8 cellular contexts compared by ENCODE assay signal in genomic region chr19:10927691-10928562, GRCh38. TPM values are rescaled to one million over a fixed set of nuclear protein-coding genes. Genes with fewer than 3 reads are reported as not detected.
DNase-seq lines count a peak whose midpoint lies in the region; ATAC-seq, FAIRE-seq and TF ChIP-seq lines count a peak whose summit lies in the region.

No MANE protein-coding gene starts in this region.

- H3K27me3 ChIP-seq in IMR-90 (ENCODE audit: control insufficient read depth, insufficient read depth, low read length) = no peaks in the 10 kb centered on the region
- no peaks in the 10 kb centered on the region for H3K27me3 ChIP-seq in adipocyte (replicated peaks; ENCODE audit: control insufficient read depth, insufficient read depth, low read length)
- no peaks in the 10 kb centered on the region for H3K27me3 ChIP-seq in stomach smooth muscle (ENCODE audit: control insufficient read depth in 1 of 2, insufficient read depth in 2 of 2, low read length in 2 of 2)

- peak overlapping the region; percentile 98 for H4K5ac ChIP-seq in IMR-90 (ENCODE audit: low read depth, low read length)

- H3K9me1 ChIP-seq in IMR-90 (ENCODE audit: insufficient read depth, low read length) = peaks cover 9% of the 10 kb centered on the region

- no peak for TF ChIP-seq RAD21 in IMR-90 (IDR thresholded peaks at IDR 0.05; ENCODE audit: low read length)

- H3K4me1 ChIP-seq in IMR-90 (ENCODE audit: control insufficient read depth, insufficient read depth, low read length) (peaks cover 12% of the 10 kb centered on the region), adipocyte (ENCODE audit: control insufficient read depth, insufficient read depth, low read length) (peaks cover 19% of the 10 kb centered on the region), stomach smooth muscle (ENCODE audit: control insufficient read depth, insufficient read depth, low read length) (peaks cover 20% of the 10 kb centered on the region)

- H3K9me3 ChIP-seq in IMR-90 (ENCODE audit: control insufficient read depth, insufficient read depth, low read length) = no peaks in the 10 kb centered on the region
- H3K9me3 ChIP-seq in adipocyte (ENCODE audit: control insufficient read depth, low read length) = no peaks in the 10 kb centered on the region
- H3K9me3 ChIP-seq in stomach smooth muscle (ENCODE audit: control insufficient read depth in 2 of 2, low read length in 2 of 2) = no peaks in the 10 kb centered on the region

- H2BK15ac ChIP-seq in IMR-90 (ENCODE audit: low read depth, low read length) = peak overlapping the region; percentile 5; the same call in 1 of the 3 replicates

- H2AK5ac ChIP-seq in IMR-90 (ENCODE audit: low read depth, low read length) = peak overlapping the region; percentile 99

- peak; percentile 12 for ATAC-seq in IMR-90 (ENCODE audit: low read depth)

- in situ Hi-C loops in IMR-90 (cut with MboI; ENCODE audit: low sequenced_read_pairs) = no loop called here

- H3K27ac ChIP-seq in IMR-90 (ENCODE audit: insufficient read depth, low read length) (peak overlapping the region; percentile 68), stomach smooth muscle (ENCODE audit: low read length) (peak overlapping the region; percentile 62)

- no TSS peak for BruUV-seq in IMR-90 (replicated peaks; lab: Mats Ljungman, UMichigan)

- no peak for TF ChIP-seq POLR2A in GM12891 (IDR thresholded peaks at IDR 0.05; ENCODE audit: low read depth, low read length)
- no peak for TF ChIP-seq POLR2A in IMR-90 (IDR thresholded peaks at IDR 0.05; ENCODE audit: low read depth, low read length)

- H3K14ac ChIP-seq in IMR-90 (replicated peaks; ENCODE audit: low read depth, low read length) = peak overlapping the region; percentile 95

- 0% methylated on average over 9 of the region's 48 CpGs; no CpG with 5 or more reads in 1 of the 2 experiments for WGBS in IMR-90 (ENCODE audit: extremely low coverage in 2 of 2, insufficient read length in 1 of 2), 2 experiments

- TF ChIP-seq CTCF in IMR-90 (conservative IDR thresholded peaks at IDR 0.05; ENCODE audit: low read depth, low read length) = no peak

- H2AK9ac ChIP-seq in IMR-90 (replicated peaks; ENCODE audit: low read depth, low read length, poor library complexity) = peak overlapping the region; percentile 97

- H3K4ac ChIP-seq in IMR-90 (ENCODE audit: low read depth, low read length) = peak overlapping the region; percentile 98

- CTCF ChIA-PET in IMR-90 (lab: Yijun Ruan, JAX) = no interaction called here

- H2BK120ac ChIP-seq in IMR-90 (ENCODE audit: low read depth, low read length) = peak overlapping the region; percentile 67

- peak overlapping the region; percentile 40 for H3K18ac ChIP-seq in IMR-90 (ENCODE audit: low read depth, low read length)

- peak overlapping the region; percentile 96 for H2AFZ ChIP-seq in IMR-90 (replicated peaks; ENCODE audit: low read length, poor library complexity)

- H3K9ac ChIP-seq in IMR-90 (ENCODE audit: low read depth, low read length) (peak overlapping the region; percentile 80), adipocyte (ENCODE audit: low read length) (peak overlapping the region; percentile 94), stomach smooth muscle (ENCODE audit: low read length in 2 of 2) (peak overlapping the region; percentile 72 to 73)

- peaks cover 10% of the 10 kb centered on the region for H4K20me1 ChIP-seq in IMR-90 (ENCODE audit: insufficient read depth, low read length)

- peak overlapping the region; percentile 96 to 100 for H4K8ac ChIP-seq in IMR-90 (ENCODE audit: low read depth in 2 of 2, low read length in 2 of 2)

- peak overlapping the region; percentile 87 for H3K23ac ChIP-seq in IMR-90 (ENCODE audit: low read depth, low read length)

- peaks cover 13 to 49% of the 10 kb centered on the region in 2 experiments for H3K79me1 ChIP-seq in IMR-90 (ENCODE audit: low read depth in 1 of 2, low read length in 2 of 2)

- POLR2A ChIA-PET in IMR-90 (lab: Charles Lee; ENCODE audit: unreplicated experiment) = no interaction called here

- peak overlapping the region; percentile 54 for H3K56ac ChIP-seq in IMR-90 (ENCODE audit: extremely low read depth, insufficient read depth, low read length)

- no peak for DNase-seq in GM12891 (ENCODE audit: insufficient read length, low spot score)
- no peak for DNase-seq in IMR-90
- DNase-seq in adipocyte (ENCODE audit: low read depth) = peak; percentile 39
- DNase-seq in iPS-NIHi11 (ENCODE audit: low spot score) = peak; percentile 9
- DNase-seq in HCEC 1CT = no peak
- DNase-seq in NCI-H226 = no peak
- no peak for DNase-seq in islet precursor cell

- intact Hi-C loops in IMR-90 (cut with micrococcal nuclease) = loop anchor here (5.0 kb wide), 1 partner anchor 56 kb away; the partner anchor contains the start of gene CARM1

- dilution Hi-C loops in IMR-90 (cut with HindIII; ENCODE audit: low sequenced_read_pairs, unreplicated experiment) = no loop called here

- H3K36me3 ChIP-seq in IMR-90 (ENCODE audit: control insufficient read depth, insufficient read depth, low read length) = peaks cover 32% of the 10 kb centered on the region
- peaks cover 19% of the 10 kb centered on the region for H3K36me3 ChIP-seq in adipocyte (ENCODE audit: control insufficient read depth, insufficient read depth, low read length, severe bottlenecking)
- H3K36me3 ChIP-seq in stomach smooth muscle (ENCODE audit: control insufficient read depth in 2 of 2, insufficient read depth in 2 of 2, low read length in 2 of 2) = peaks cover 0 to 21% of the 10 kb centered on the region in 2 donors

- H3K4me3 ChIP-seq in IMR-90 (ENCODE audit: insufficient read depth, low read depth, low read length) (peak overlapping the region; percentile 86), adipocyte (ENCODE audit: low read length) (peak overlapping the region; percentile 92), stomach smooth muscle (ENCODE audit: low read length in 2 of 2) (peak overlapping the region; percentile 68 to 87)

- H4K91ac ChIP-seq in IMR-90 (ENCODE audit: insufficient read depth, low read depth, low read length) = peak overlapping the region; percentile 95

- no peak for FAIRE-seq in GM12891 (lab: Jason Lieb, UNC)

- H2BK20ac ChIP-seq in IMR-90 (ENCODE audit: low read depth, low read length) = no peak overlapping the region; the same call in none of the 2 replicates

- peak overlapping the region; percentile 99 for H3K4me2 ChIP-seq in IMR-90 (ENCODE audit: low read depth, low read length)

- peak overlapping the region; percentile 71 for H2BK5ac ChIP-seq in IMR-90 (ENCODE audit: low read depth, low read length, poor library complexity, severe bottlenecking)

TF ChIP-seq in GM12891, 5 proteins besides CTCF, POLR2A, EP300 and RAD21:
- TF ChIP-seq TAF1 (IDR thresholded peaks at IDR 0.05; ENCODE audit: low read depth, low read length) (no peak), PAX5 (IDR thresholded peaks at IDR 0.05; ENCODE audit: insufficient read depth, low read length, severe bottlenecking) (no peak), SPI1 (IDR thresholded peaks at IDR 0.05; ENCODE audit: low read depth, low read length) (0 out of 2 replicates have a peak, but pooled peaks have one; percentile 10), POLR2AphosphoS5 (IDR thresholded peaks at IDR 0.05; ENCODE audit: low read depth, low read length) (no peak), POU2F2 (IDR thresholded peaks at IDR 0.05; ENCODE audit: low read depth, low read length) (no peak)

TF ChIP-seq in IMR-90, 13 proteins besides CTCF, POLR2A, EP300 and RAD21:
- TF ChIP-seq SMC3 (IDR thresholded peaks at IDR 0.05; ENCODE audit: low read depth, low read length) (no peak), ELK1 (IDR thresholded peaks at IDR 0.05; ENCODE audit: borderline replicate concordance, low read depth, low read length) (no peak), RFX5 (IDR thresholded peaks at IDR 0.05; ENCODE audit: low read depth, low read length) (no peak), RCOR1 (IDR thresholded peaks at IDR 0.05; ENCODE audit: insufficient replicate concordance, low read length) (no peak), USF2 (IDR thresholded peaks at IDR 0.05; ENCODE audit: low read depth, low read length) (peak; percentile 61; the same call in 1 of the 2 replicates), CHD1 (IDR thresholded peaks at IDR 0.05; ENCODE audit: low read depth, low read length) (no peak)

RNA-seq across cellular contexts. Expression of gene YIPF2, which starts 0.5 kb away (rescaled TPM):
- polyA plus RNA-seq in GM12891 (2012; ENCODE audit: low read depth, missing spikeins) = 27.8 TPM
- 53.6 and 61.5 TPM in 2 replicates for total RNA-seq in IMR-90 (2012; rRNA removed)
- polyA plus RNA-seq in IMR-90 (2012; rRNA removed) = 78.0 and 110 TPM in 2 replicates
- polyA plus RNA-seq in IMR-90 (2012; cell fraction: cytosol; rRNA removed) = 74.0 and 129 TPM in 2 replicates
- 108 and 239 TPM in 2 replicates for polyA plus RNA-seq in IMR-90 (2012; cell fraction: nucleus; rRNA removed; ENCODE audit: low replicate concordance)

RNA-seq across cellular contexts. Expression of gene TIMM29, which starts 0.7 kb away (rescaled TPM):
- polyA plus RNA-seq in GM12891 (2012; ENCODE audit: low read depth, missing spikeins) = 14.2 TPM
- 13.4 and 13.9 TPM in 2 replicates for total RNA-seq in IMR-90 (2012; rRNA removed)
- 9.3 and 10.8 TPM in 2 replicates for polyA plus RNA-seq in IMR-90 (2012; rRNA removed)
- 13.5 and 20.9 TPM in 2 replicates for polyA plus RNA-seq in IMR-90 (2012; cell fraction: cytosol; rRNA removed)
- 5.5 and 16.3 TPM in 2 replicates for polyA plus RNA-seq in IMR-90 (2012; cell fraction: nucleus; rRNA removed; ENCODE audit: low replicate concordance)

RNA-seq across cellular contexts. Expression of gene SMARCA4, which starts 32.9 kb away (rescaled TPM):
- polyA plus RNA-seq in GM12891 (2012; ENCODE audit: low read depth, missing spikeins) = 98.5 TPM
- 41.4 and 53.3 TPM in 2 replicates for total RNA-seq in IMR-90 (2012; rRNA removed)
- polyA plus RNA-seq in IMR-90 (2012; rRNA removed) = 73.6 and 85.6 TPM in 2 replicates
- 54.5 and 62.3 TPM in 2 replicates for polyA plus RNA-seq in IMR-90 (2012; cell fraction: cytosol; rRNA removed)
- polyA plus RNA-seq in IMR-90 (2012; cell fraction: nucleus; rRNA removed; ENCODE audit: low replicate concordance) = 111 and 135 TPM in 2 replicates

RNA-seq across cellular contexts. Expression of gene CARM1, which starts 56.6 kb away (rescaled TPM):
- 55.0 TPM for polyA plus RNA-seq in GM12891 (2012; ENCODE audit: low read depth, missing spikeins)
- total RNA-seq in IMR-90 (2012; rRNA removed) = 17.2 and 20.3 TPM in 2 replicates
- 67.1 and 72.1 TPM in 2 replicates for polyA plus RNA-seq in IMR-90 (2012; rRNA removed)
- polyA plus RNA-seq in IMR-90 (2012; cell fraction: cytosol; rRNA removed) = 48.1 and 93.2 TPM in 2 replicates
- polyA plus RNA-seq in IMR-90 (2012; cell fraction: nucleus; rRNA removed; ENCODE audit: low replicate concordance) = 66.7 and 125 TPM in 2 replicates

Comparison
In these comparisons a context has a peak if more than half of its experiments do, and no peak if none do; other contexts are left out.
1. DNase-seq: peak in adipocyte (single experiment) and iPS-NIHi11 (single experiment); none in GM12891 (single experiment), IMR-90 (single experiment), HCEC 1CT (single experiment), NCI-H226 (single experiment) and islet precursor cell (single experiment).
2. Peak in every context shown above with its lines, with median percentiles within 50 percentile points of each other: H3K4me3 ChIP-seq and H3K9ac ChIP-seq.